In genomic region chr14:49770212-49770817, GRCh38 we compare ENCODE assay signal across 8 cellular contexts. TPM values are rescaled to one million over a fixed set of nuclear protein-coding genes. Genes with fewer than 3 reads are reported as not detected.
DNase-seq lines count a peak whose midpoint lies in the region; ATAC-seq and TF ChIP-seq lines count a peak whose summit lies in the region.

No MANE protein-coding gene starts in this region.

- peaks cover 34% of the 10 kb centered on the region for H3K4me1 ChIP-seq in CD4-positive, CD25-positive, alpha-beta regulatory T cell (ENCODE audit: control insufficient read depth, insufficient read depth, low read length, poor library complexity, severe bottlenecking)
- peaks cover 7% of the 10 kb centered on the region for H3K4me1 ChIP-seq in mucosa of stomach (ENCODE audit: control insufficient read depth, insufficient read depth, low read length)

- peaks cover 14% of the 10 kb centered on the region for H3K36me3 Mint-ChIP-seq in CD4-positive, CD25-positive, alpha-beta regulatory T cell
- H3K36me3 Mint-ChIP-seq in MCF 10A (ENCODE audit: insufficient read depth, unreplicated experiment) = peaks cover 50% of the 10 kb centered on the region

- H3K9ac ChIP-seq in mucosa of stomach (ENCODE audit: low read length) = peak overlapping the region; percentile 100

- no peaks in the 10 kb centered on the region for H3K9me3 Mint-ChIP-seq in CD4-positive, CD25-positive, alpha-beta regulatory T cell
- no peaks in the 10 kb centered on the region for H3K9me3 Mint-ChIP-seq in MCF 10A (ENCODE audit: unreplicated experiment)

- H3K27me3 ChIP-seq in CD4-positive, CD25-positive, alpha-beta regulatory T cell (ENCODE audit: control insufficient read depth, insufficient read depth, low read length) = no peaks in the 10 kb centered on the region
- H3K27me3 ChIP-seq in mucosa of stomach (ENCODE audit: control insufficient read depth, insufficient read depth, low read length) = no peaks in the 10 kb centered on the region

- peaks cover 13 to 53% (median 38%) of the 10 kb centered on the region in 4 donors for H3K4me1 Mint-ChIP-seq in CD4-positive, CD25-positive, alpha-beta regulatory T cell
- peaks cover 18% of the 10 kb centered on the region for H3K4me1 Mint-ChIP-seq in MCF 10A (ENCODE audit: insufficient read depth, unreplicated experiment)

- CTCF ChIA-PET in MCF 10A (lab: Yijun Ruan, JAX) = interaction anchor here (1.1 to 5.7 kb wide), 5 partner anchors 14 to 309 kb away, joined by 3 to 42 read pairs (median 5); partner anchors contain the start of gene DNAAF2

- peak overlapping the region; percentile 37 for H3K4me3 ChIP-seq in CD4-positive, CD25-positive, alpha-beta regulatory T cell (ENCODE audit: low read depth, low read length)
- no peak overlapping the region for H3K4me3 ChIP-seq in mucosa of stomach (ENCODE audit: low read length)

- H3K27ac ChIP-seq in CD4-positive, CD25-positive, alpha-beta regulatory T cell (ENCODE audit: insufficient read depth, low read length, poor library complexity, severe bottlenecking) = no peak overlapping the region

- intact Hi-C loops in MCF 10A (cut with micrococcal nuclease) = no loop called here
- intact Hi-C loops in Right ventricle myocardium superior (cut with DNase I) = no loop called here

- H3K36me3 ChIP-seq in CD4-positive, CD25-positive, alpha-beta regulatory T cell (ENCODE audit: control insufficient read depth, insufficient read depth, low read length) = peaks cover 16% of the 10 kb centered on the region
- no peaks in the 10 kb centered on the region for H3K36me3 ChIP-seq in mucosa of stomach (ENCODE audit: control insufficient read depth, insufficient read depth, low read length)

- no peak for ATAC-seq in CD4-positive, CD25-positive, alpha-beta regulatory T cell (ENCODE audit: low read depth in 2 of 2)
- ATAC-seq in Right ventricle myocardium superior (ENCODE audit: poor library complexity) (no peak), HG03457 (IDR thresholded peaks at IDR 0.05; ENCODE audit: unreplicated experiment) (no peak)

- H3K27me3 Mint-ChIP-seq in CD4-positive, CD25-positive, alpha-beta regulatory T cell = peaks cover 6% of the 10 kb centered on the region
- no peaks in the 10 kb centered on the region for H3K27me3 Mint-ChIP-seq in MCF 10A (ENCODE audit: insufficient read depth, unreplicated experiment)

- BruUV-seq in MCF 10A (replicated peaks; lab: Mats Ljungman, UMichigan) = no TSS peak

- POLR2A ChIA-PET in MCF 10A (lab: Yijun Ruan, JAX) = interaction anchor here (0.6 to 8.0 kb wide), 9 partner anchors 10 to 185 kb away, joined by 3 to 207 read pairs (median 27); partner anchors contain the start of genes DNAAF2, LRR1, NEMF and RPS29

- H3K9me3 ChIP-seq in CD4-positive, CD25-positive, alpha-beta regulatory T cell (ENCODE audit: control insufficient read depth in 2 of 2, low read length in 2 of 2) = no peaks in the 10 kb centered on the region
- H3K9me3 ChIP-seq in mucosa of stomach (ENCODE audit: control insufficient read depth, low read length) = no peaks in the 10 kb centered on the region

- TF ChIP-seq CTCF in MCF 10A (IDR thresholded peaks at IDR 0.05; ENCODE audit: unreplicated experiment) = no peak

- peak overlapping the region; percentile 91 to 99 (median 97) for H3K4me3 Mint-ChIP-seq in CD4-positive, CD25-positive, alpha-beta regulatory T cell
- peak overlapping the region; percentile 86 for H3K4me3 Mint-ChIP-seq in MCF 10A (ENCODE audit: unreplicated experiment)

- peak overlapping the region; percentile 78 to 98 (median 79) for H3K27ac Mint-ChIP-seq in CD4-positive, CD25-positive, alpha-beta regulatory T cell
- H3K27ac Mint-ChIP-seq in MCF 10A (ENCODE audit: low read depth, unreplicated experiment) = no peak overlapping the region

- DNase-seq in CD4-positive, CD25-positive, alpha-beta regulatory T cell = no peak
- peak; percentile 29 for DNase-seq in HuH-7.5 (ENCODE audit: low spot score)
- DNase-seq in MCF 10A (ENCODE audit: unreplicated experiment) = peak; percentile 18
- DNase-seq in D341Med (ENCODE audit: low spot score) = no peak
- DNase-seq in C1 segment of cervical spinal cord (lab: John Stamatoyannopoulos, UW) = no peak
- no peak for DNase-seq in Right ventricle myocardium superior

RNA-seq across cellular contexts. Expression of gene KLHDC2, which starts 2.4 kb away (rescaled TPM):
- total RNA-seq in CD4-positive, CD25-positive, alpha-beta regulatory T cell = 81.1 TPM
- polyA plus RNA-seq in CD4-positive, CD25-positive, alpha-beta regulatory T cell = 100 to 1,000 TPM in 3 of 4 donors, 10 to 100 TPM in 1; 95.7 to 124 (median 117) TPM
- 28.3 and 32.4 TPM in 2 replicates for total RNA-seq in MCF 10A (2022)
- total RNA-seq in Right ventricle myocardium superior = 89.3 TPM

Comparison
In these comparisons a context has a peak if more than half of its experiments do, and no peak if none do; other contexts are left out.
1. DNase-seq: peak in HuH-7.5 (single experiment) and MCF 10A (single experiment); none in CD4-positive, CD25-positive, alpha-beta regulatory T cell (0 of 3), D341Med (single experiment), C1 segment of cervical spinal cord (0 of 14) and Right ventricle myocardium superior (single experiment).